Comparison of ENCODE assay signal across 1 cellular context in the genomic region with DNA sequence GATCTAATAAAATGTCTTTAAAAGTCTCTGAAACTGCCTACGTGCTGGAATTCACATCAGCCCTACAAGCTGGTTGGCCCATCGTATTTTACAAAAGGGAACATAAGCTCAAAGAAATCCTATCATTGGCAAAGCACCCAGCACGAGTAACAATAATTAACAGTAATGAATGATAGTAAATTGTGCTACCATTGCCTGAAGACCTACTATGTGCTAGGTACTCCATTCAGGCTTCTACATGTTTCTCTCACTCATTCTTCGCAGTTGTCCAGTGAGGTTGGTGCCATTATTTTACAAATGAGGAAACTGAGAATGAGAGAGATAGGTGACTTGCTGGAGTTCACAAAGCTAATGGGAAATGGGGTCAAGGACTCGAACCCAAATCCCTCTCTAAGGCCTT.
TF ChIP-seq lines count a peak whose summit lies in the region.

No MANE protein-coding gene starts in this region.

TF ChIP-seq in HepG2, 621 proteins besides CTCF, POLR2A, EP300 and RAD21:
- TF ChIP-seq, protein P1, sequence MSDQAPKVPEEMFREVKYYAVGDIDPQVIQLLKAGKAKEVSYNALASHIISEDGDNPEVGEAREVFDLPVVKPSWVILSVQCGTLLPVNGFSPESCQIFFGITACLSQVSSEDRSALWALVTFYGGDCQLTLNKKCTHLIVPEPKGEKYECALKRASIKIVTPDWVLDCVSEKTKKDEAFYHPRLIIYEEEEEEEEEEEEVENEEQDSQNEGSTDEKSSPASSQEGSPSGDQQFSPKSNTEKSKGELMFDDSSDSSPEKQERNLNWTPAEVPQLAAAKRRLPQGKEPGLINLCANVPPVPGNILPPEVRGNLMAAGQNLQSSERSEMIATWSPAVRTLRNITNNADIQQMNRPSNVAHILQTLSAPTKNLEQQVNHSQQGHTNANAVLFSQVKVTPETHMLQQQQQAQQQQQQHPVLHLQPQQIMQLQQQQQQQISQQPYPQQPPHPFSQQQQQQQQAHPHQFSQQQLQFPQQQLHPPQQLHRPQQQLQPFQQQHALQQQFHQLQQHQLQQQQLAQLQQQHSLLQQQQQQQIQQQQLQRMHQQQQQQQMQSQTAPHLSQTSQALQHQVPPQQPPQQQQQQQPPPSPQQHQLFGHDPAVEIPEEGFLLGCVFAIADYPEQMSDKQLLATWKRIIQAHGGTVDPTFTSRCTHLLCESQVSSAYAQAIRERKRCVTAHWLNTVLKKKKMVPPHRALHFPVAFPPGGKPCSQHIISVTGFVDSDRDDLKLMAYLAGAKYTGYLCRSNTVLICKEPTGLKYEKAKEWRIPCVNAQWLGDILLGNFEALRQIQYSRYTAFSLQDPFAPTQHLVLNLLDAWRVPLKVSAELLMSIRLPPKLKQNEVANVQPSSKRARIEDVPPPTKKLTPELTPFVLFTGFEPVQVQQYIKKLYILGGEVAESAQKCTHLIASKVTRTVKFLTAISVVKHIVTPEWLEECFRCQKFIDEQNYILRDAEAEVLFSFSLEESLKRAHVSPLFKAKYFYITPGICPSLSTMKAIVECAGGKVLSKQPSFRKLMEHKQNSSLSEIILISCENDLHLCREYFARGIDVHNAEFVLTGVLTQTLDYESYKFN (CRISPR knock-in tag; conservative IDR thresholded peaks at IDR 0.05): no peak
- TF ChIP-seq ZKSCAN1 (IDR thresholded peaks at IDR 0.05; ENCODE audit: low read length): peak; percentile 65; the same call in 1 of the 2 replicates
